Comparison of ENCODE assay signal across 14 cellular contexts in genomic region chr1:108124622-108125311, GRCh38.
DNase-seq lines count a peak whose midpoint lies in the region; ATAC-seq and TF ChIP-seq lines count a peak whose summit lies in the region.
"Had no signal": no experiment of that assay in that cellular context is flagged by ENCODE, and none has a peak within 500 bp of the region (broad histone marks: within the 10 kb centered on the region; RNA-seq: fewer than 3 reads in every experiment).

No MANE protein-coding gene starts in this region.

- no peak overlapping the region for H3K18ac ChIP-seq in IMR-90 (ENCODE audit: low read depth, low read length)

- H3K27ac ChIP-seq in IMR-90 (ENCODE audit: insufficient read depth, low read length): no peak overlapping the region
- H3K27ac ChIP-seq in prostate gland: peak overlapping the region; percentile 65 to 68
- H3K27ac ChIP-seq: C4-2B, HL-60, SJCRH30 had no signal

- no peak overlapping the region for H2BK20ac ChIP-seq in IMR-90 (ENCODE audit: low read depth, low read length)

- H4K91ac ChIP-seq in IMR-90 (ENCODE audit: insufficient read depth, low read depth, low read length): no peak overlapping the region

- H4K8ac ChIP-seq in IMR-90 (ENCODE audit: low read depth in 2 of 2, low read length in 2 of 2): no peak overlapping the region

- H3K4me3 ChIP-seq in IMR-90 (ENCODE audit: insufficient read depth, low read depth, low read length) (no peak overlapping the region), prostate gland (no peak overlapping the region)
- H3K4me3 ChIP-seq: GM12878, SJCRH30 had no signal

- H2AK5ac ChIP-seq in IMR-90 (ENCODE audit: low read depth, low read length): no peak overlapping the region

- DNase-seq in G401 (ENCODE audit: low spot score) (peak; percentile 7), IMR-90 (no peak), WTC11 (ENCODE audit: low spot score) (no peak), prostate gland (ENCODE audit: low spot score) (no peak)
- no peak for DNase-seq in activated naive CD4-positive, alpha-beta T cell treated with Interleukin-2 at 50 U/mL for 16 hours

- H4K5ac ChIP-seq in IMR-90 (ENCODE audit: low read depth, low read length): no peak overlapping the region

- intact Hi-C loops in IMR-90 (cut with micrococcal nuclease) (loop anchor here (1.0 kb wide), 1 partner anchor 342 kb away; no protein-coding TSS in a partner anchor), prostate gland (cut with DNase I) (loop anchor here (1.0 kb wide), 1 partner anchor 342 kb away; no protein-coding TSS in a partner anchor)

- no peak overlapping the region for H3K23ac ChIP-seq in IMR-90 (ENCODE audit: low read depth, low read length)

- peaks cover 5% of the 10 kb centered on the region for H3K9me1 ChIP-seq in IMR-90 (ENCODE audit: insufficient read depth, low read length)

- H2BK120ac ChIP-seq in IMR-90 (ENCODE audit: low read depth, low read length): no peak overlapping the region

- TF ChIP-seq CTCF in IMR-90 (conservative IDR thresholded peaks at IDR 0.05; ENCODE audit: low read depth, low read length) (no peak), WTC11 (IDR thresholded peaks at IDR 0.05) (no peak), prostate gland (IDR thresholded peaks at IDR 0.05) (no peak)

- peaks cover 6% of the 10 kb centered on the region for H4K20me1 ChIP-seq in IMR-90 (ENCODE audit: insufficient read depth, low read length)

- no peak overlapping the region for H3K4ac ChIP-seq in IMR-90 (ENCODE audit: low read depth, low read length)

- no peak for ATAC-seq in IMR-90 (ENCODE audit: low read depth)
- peak; percentile 16; the same call in 1 of the 2 replicates for ATAC-seq in WTC11
- no peak for ATAC-seq in HG03460 (IDR thresholded peaks at IDR 0.05; ENCODE audit: unreplicated experiment)
- ATAC-seq in HG03175 (IDR thresholded peaks at IDR 0.05; ENCODE audit: unreplicated experiment): no peak
- ATAC-seq in GM19467 (IDR thresholded peaks at IDR 0.05; ENCODE audit: unreplicated experiment): no peak

- H3K27me3 ChIP-seq in IMR-90 (ENCODE audit: control insufficient read depth, insufficient read depth, low read length) (peaks cover 6% of the 10 kb centered on the region; the same call in 1 of the 2 replicates), prostate gland (replicated peaks; ENCODE audit: insufficient read depth) (no peaks in the 10 kb centered on the region)
- H3K27me3 ChIP-seq: SJCRH30 had no signal

- H3K79me1 ChIP-seq in IMR-90 (ENCODE audit: low read depth in 1 of 2, low read length in 2 of 2): no peaks in the 10 kb centered on the region

- H2AK9ac ChIP-seq in IMR-90 (replicated peaks; ENCODE audit: low read depth, low read length, poor library complexity): peak overlapping the region; percentile 37

- H3K36me3 Mint-ChIP-seq in WTC11: no peaks in the 10 kb centered on the region
- H3K36me3 Mint-ChIP-seq: CD8-positive, alpha-beta memory T cell; T-cell had no signal

- CTCF ChIA-PET in IMR-90 (lab: Yijun Ruan, JAX): interaction anchor here (0.6 to 4.9 kb wide), 6 partner anchors 14 to 347 kb away, joined by 3 to 92 read pairs (median 3); no protein-coding TSS in a partner anchor
- CTCF ChIA-PET in WTC11 (lab: Charles Lee): interaction anchor here (0.6 to 5.8 kb wide), 30 partner anchors 11 to 595 kb away, joined by 3 to 185 read pairs (median 4); partner anchors contain the start of gene VAV3

- H3K56ac ChIP-seq in IMR-90 (ENCODE audit: extremely low read depth, insufficient read depth, low read length): no peak overlapping the region

- no CpG with 5 or more reads among the region's 12 CpGs for WGBS in IMR-90 (ENCODE audit: extremely low coverage in 2 of 2, insufficient read length in 1 of 2), 2 experiments
- WGBS in prostate gland: 57% methylated on average over 12 of the region's 12 CpGs

- H3K4me1 ChIP-seq in IMR-90 (ENCODE audit: control insufficient read depth, insufficient read depth, low read length) (peaks cover 3% of the 10 kb centered on the region), prostate gland (replicated peaks) (no peaks in the 10 kb centered on the region)

- H3K9me3 ChIP-seq in IMR-90 (ENCODE audit: control insufficient read depth, insufficient read depth, low read length) (no peaks in the 10 kb centered on the region), prostate gland (no peaks in the 10 kb centered on the region)
- H3K9me3 ChIP-seq: SJCRH30 had no signal

- H3K27ac Mint-ChIP-seq in WTC11: no peak overlapping the region

- no peaks in the 10 kb centered on the region for H3K9me3 Mint-ChIP-seq in WTC11
- H3K9me3 Mint-ChIP-seq: CD8-positive, alpha-beta memory T cell; T-cell had no signal

- no peaks in the 10 kb centered on the region for H3K36me3 ChIP-seq in IMR-90 (ENCODE audit: control insufficient read depth, insufficient read depth, low read length)
- no peaks in the 10 kb centered on the region for H3K36me3 ChIP-seq in prostate gland

- H2BK15ac ChIP-seq in IMR-90 (ENCODE audit: low read depth, low read length): no peak overlapping the region

- dilution Hi-C loops in IMR-90 (cut with HindIII; ENCODE audit: low sequenced_read_pairs, unreplicated experiment): no loop called here

- no peak for TF ChIP-seq RAD21 in IMR-90 (IDR thresholded peaks at IDR 0.05; ENCODE audit: low read length)

- no peaks in the 10 kb centered on the region for H3K27me3 Mint-ChIP-seq in WTC11 (ENCODE audit: low read depth)
- H3K27me3 Mint-ChIP-seq: T-cell had no signal

- POLR2A ChIA-PET in IMR-90 (lab: Charles Lee; ENCODE audit: unreplicated experiment) (no interaction called here), WTC11 (lab: Charles Lee) (interaction anchor here (0.8 kb wide), 1 partner anchor 343 kb away, joined by 3 read pairs; no protein-coding TSS in a partner anchor)

- no peak overlapping the region for H3K4me3 Mint-ChIP-seq in WTC11
- H3K4me3 Mint-ChIP-seq: CD8-positive, alpha-beta memory T cell; T-cell had no signal

- in situ Hi-C loops in G401 (cut with HindIII; ENCODE audit: low sequenced_read_pairs): no loop called here
- in situ Hi-C loops in IMR-90 (cut with MboI; ENCODE audit: low sequenced_read_pairs): loop anchor here (5.0 kb wide), 1 partner anchor 337 kb away; no protein-coding TSS in a partner anchor

- H2AFZ ChIP-seq in IMR-90 (replicated peaks; ENCODE audit: low read length, poor library complexity): no peak overlapping the region

- BruUV-seq in IMR-90 (replicated peaks; lab: Mats Ljungman, UMichigan): no TSS peak

- no peak overlapping the region for H3K4me2 ChIP-seq in IMR-90 (ENCODE audit: low read depth, low read length)

- H2BK5ac ChIP-seq in IMR-90 (ENCODE audit: low read depth, low read length, poor library complexity, severe bottlenecking): no peak overlapping the region

- TF ChIP-seq POLR2A in IMR-90 (IDR thresholded peaks at IDR 0.05; ENCODE audit: low read depth, low read length): no peak
- TF ChIP-seq POLR2A in prostate gland (IDR thresholded peaks at IDR 0.05): no peak

- no peak overlapping the region for H3K14ac ChIP-seq in IMR-90 (replicated peaks; ENCODE audit: low read depth, low read length)

- H3K4me1 Mint-ChIP-seq in WTC11: peaks cover 22% of the 10 kb centered on the region

- H3K9ac ChIP-seq in IMR-90 (ENCODE audit: low read depth, low read length): no peak overlapping the region

TF ChIP-seq in IMR-90, 13 proteins besides CTCF, POLR2A, EP300 and RAD21:
- TF ChIP-seq RCOR1 (IDR thresholded peaks at IDR 0.05; ENCODE audit: insufficient replicate concordance, low read length): no peak
- TF ChIP-seq CEBPB (IDR thresholded peaks at IDR 0.05; ENCODE audit: low read depth, low read length): no peak
- TF ChIP-seq MAZ (IDR thresholded peaks at IDR 0.05; ENCODE audit: borderline replicate concordance, low read depth, low read length): no peak
- TF ChIP-seq SMC3 (IDR thresholded peaks at IDR 0.05; ENCODE audit: low read depth, low read length): no peak
- no peak for TF ChIP-seq RFX5 (IDR thresholded peaks at IDR 0.05; ENCODE audit: low read depth, low read length)
- TF ChIP-seq USF2 (IDR thresholded peaks at IDR 0.05; ENCODE audit: low read depth, low read length): no peak
- no peak for TF ChIP-seq CHD1 (IDR thresholded peaks at IDR 0.05; ENCODE audit: low read depth, low read length)
- TF ChIP-seq FOS (IDR thresholded peaks at IDR 0.05; ENCODE audit: low read depth, low read length): no peak

TF ChIP-seq in WTC11, 78 proteins besides CTCF, POLR2A, EP300 and RAD21:
- TF ChIP-seq HMGA2 (CRISPR knock-in tag; IDR thresholded peaks at IDR 0.05) (no peak), FOXJ3 (CRISPR knock-in tag; IDR thresholded peaks at IDR 0.05; ENCODE audit: borderline replicate concordance) (no peak), EMX1 (CRISPR knock-in tag; IDR thresholded peaks at IDR 0.05) (no peak), SOX15 (CRISPR knock-in tag; IDR thresholded peaks at IDR 0.05) (no peak), JAZF1 (CRISPR knock-in tag; IDR thresholded peaks at IDR 0.05) (no peak), ATF1 (CRISPR knock-in tag; IDR thresholded peaks at IDR 0.05) (no peak), ZNF396 (CRISPR knock-in tag; IDR thresholded peaks at IDR 0.05; ENCODE audit: borderline replicate concordance) (no peak), TEAD1 (CRISPR knock-in tag; IDR thresholded peaks at IDR 0.05) (no peak), GABPB1 (CRISPR knock-in tag; IDR thresholded peaks at IDR 0.05) (no peak), PRRX2 (CRISPR knock-in tag; IDR thresholded peaks at IDR 0.05) (no peak), ZNF423 (CRISPR knock-in tag; IDR thresholded peaks at IDR 0.05) (no peak), NR3C1 (CRISPR knock-in tag; conservative IDR thresholded peaks at IDR 0.05; ENCODE audit: low read depth) (no peak), ZNF121 (CRISPR knock-in tag; IDR thresholded peaks at IDR 0.05) (no peak), ATF6 (CRISPR knock-in tag; IDR thresholded peaks at IDR 0.05) (no peak)
